In genomic region chr2:9652898-9653479, GRCh38 we compare ENCODE assay signal across 1 cellular context.
TF ChIP-seq lines count a peak whose summit lies in the region.

No MANE protein-coding gene starts in this region.

TF ChIP-seq in HepG2, 621 proteins besides CTCF, POLR2A, EP300 and RAD21 (continued from another document):
- TF ChIP-seq ESRRA (CRISPR knock-in tag; IDR thresholded peaks at IDR 0.05; ENCODE audit: low read depth) (peak; percentile 52; the same call in 1 of the 2 replicates), ETV5 (CRISPR knock-in tag; IDR thresholded peaks at IDR 0.05; ENCODE audit: borderline replicate concordance) (peak; percentile 47; the same call in 1 of the 2 replicates), SAP130 (CRISPR knock-in tag; IDR thresholded peaks at IDR 0.05; ENCODE audit: low read depth) (peak; percentile 48; the same call in 1 of the 2 replicates), ZFAT (CRISPR knock-in tag; conservative IDR thresholded peaks at IDR 0.05) (no peak), GATAD2A (CRISPR knock-in tag; IDR thresholded peaks at IDR 0.05) (0 out of 2 replicates have a peak, but pooled peaks have one; percentile 24), RFX3 (CRISPR knock-in tag; IDR thresholded peaks at IDR 0.05) (peak; percentile 46; the same call in 1 of the 2 replicates), ZNF235 (CRISPR knock-in tag; IDR thresholded peaks at IDR 0.05; ENCODE audit: borderline replicate concordance) (no peak), ZKSCAN1 (IDR thresholded peaks at IDR 0.05; ENCODE audit: low read length) (peak; percentile 76; the same call in 1 of the 2 replicates), ZNF644 (CRISPR knock-in tag; IDR thresholded peaks at IDR 0.05; ENCODE audit: low read depth) (0 out of 2 replicates have a peak, but pooled peaks have one; percentile 36), ARID5B (CRISPR knock-in tag; IDR thresholded peaks at IDR 0.05) (peak; percentile 43; the same call in 1 of the 2 replicates), ZNF574 (CRISPR knock-in tag; IDR thresholded peaks at IDR 0.05) (peak; percentile 94), THRA (CRISPR knock-in tag; IDR thresholded peaks at IDR 0.05; ENCODE audit: borderline replicate concordance) (no peak), IKZF5 (CRISPR knock-in tag; IDR thresholded peaks at IDR 0.05) (no peak), RARA (CRISPR knock-in tag; IDR thresholded peaks at IDR 0.05) (peak; percentile 45; the same call in 1 of the 2 replicates), CSRNP1 (CRISPR knock-in tag; IDR thresholded peaks at IDR 0.05) (no peak), ZNF441 (CRISPR knock-in tag; IDR thresholded peaks at IDR 0.05; ENCODE audit: borderline replicate concordance) (0 out of 2 replicates have a peak, but pooled peaks have one; percentile 50)
